In the genomic region with DNA sequence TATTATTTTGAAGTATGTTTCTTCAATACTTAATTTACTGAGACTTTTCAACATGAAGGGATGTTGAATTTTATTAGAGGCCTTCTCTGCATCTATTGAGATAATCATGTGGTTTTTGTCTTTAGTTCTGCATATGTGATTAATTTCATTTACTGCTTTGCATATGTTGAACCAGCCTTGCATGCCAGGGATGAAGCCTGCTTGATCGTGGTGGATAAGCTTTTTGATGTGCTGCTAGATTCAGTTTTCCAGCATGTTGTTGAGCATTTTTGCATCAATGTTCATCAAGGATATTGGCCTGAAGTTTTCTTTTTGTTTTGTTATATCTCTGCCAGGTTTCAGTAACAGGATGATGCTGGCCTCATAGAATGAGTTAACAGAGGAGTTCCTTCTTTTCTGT, we compare ENCODE assay signal across 11 cellular contexts.
"Had no signal": no experiment of that assay in that cellular context is flagged by ENCODE, and none has a peak within 500 bp of the region (broad histone marks: within the 10 kb centered on the region; RNA-seq: fewer than 3 reads in every experiment).

No MANE protein-coding gene starts in this region.

- H3K4me3 Mint-ChIP-seq: GM23338, H9, HFFc6 had no signal

- H3K9me3 ChIP-seq: HAP-1 had no signal

- H3K27ac ChIP-seq: GM23248 had no signal

- H3K9ac ChIP-seq: GM23248 had no signal

- H3K27ac Mint-ChIP-seq: GM23338, H9, HFFc6 had no signal

- DNase-seq: GM23248, GOT3, H7, H9, HCEC 1CT, HFFc6 had no signal

- H3K9me3 Mint-ChIP-seq: GM23338, HFFc6 had no signal

- H3K36me3 ChIP-seq: HAP-1 had no signal

- FAIRE-seq: H1, H54 had no signal

- ATAC-seq: GM23338, HCT116 had no signal

- H3K4me3 ChIP-seq: GM23248, GM23338, HAP-1 had no signal

- H2AFZ ChIP-seq: GM23248, GM23338 had no signal

- H3K4me2 ChIP-seq: GM23338 had no signal
